ENCODE assay signal across 8 cellular contexts in genomic region chr9:136244116-136244775, GRCh38. TPM values are rescaled to one million over a fixed set of nuclear protein-coding genes. Genes with fewer than 3 reads are reported as not detected.
DNase-seq lines count a peak whose midpoint lies in the region; ATAC-seq and TF ChIP-seq lines count a peak whose summit lies in the region.

No MANE protein-coding gene starts in this region.

- no peak for TF ChIP-seq CTCF in foreskin keratinocyte (conservative IDR thresholded peaks at IDR 0.05)
- TF ChIP-seq CTCF in omental fat pad (IDR thresholded peaks at IDR 0.05), result no peak

- peak overlapping the region; percentile 62 for H3K27ac ChIP-seq in foreskin keratinocyte

- intact Hi-C loops in posterior vena cava (cut with DNase I), result no loop called here

- ATAC-seq in foreskin keratinocyte (no peak), omental fat pad (ENCODE audit: low FRiP score) (no peak)

- DNase-seq in Daoy (ENCODE audit: low read depth) (peak; percentile 53), HT-29 (ENCODE audit: low spot score) (peak; percentile 14), foreskin keratinocyte (no peak), posterior vena cava (ENCODE audit: low spot score) (no peak), HuH-7.5 (ENCODE audit: low spot score) (no peak), omental fat pad (ENCODE audit: low spot score) (no peak)
- DNase-seq in activated CD8-positive, alpha-beta memory T cell treated with anti-CD3 and anti-CD28 coated beads for 24 hours, result peak; percentile 75
- DNase-seq in stimulated activated CD4-positive, alpha-beta T cell treated with anti-CD3 and anti-CD28 coated beads, TNF-alpha, amount 100 ng/mL, for 48 hours (ENCODE audit: low read depth in 3 of 3), result peak; percentile 48 to 66 (median 60)

- H3K27me3 ChIP-seq in foreskin keratinocyte, result peaks cover 33% of the 10 kb centered on the region

- H3K4me1 ChIP-seq in foreskin keratinocyte, result peaks cover 9% of the 10 kb centered on the region

RNA-seq across cellular contexts. Expression of gene QSOX2, which starts 1.4 kb away (rescaled TPM):
- total RNA-seq in Daoy (2014; rRNA removed; shearing (Covaris generic)), result 25.8 and 30.3 TPM in 2 replicates
- 31.7 and 34.5 TPM in 2 replicates for total RNA-seq in HT-29 (2014; rRNA removed; shearing (Covaris generic))
- 11.9 and 13.6 TPM in 2 replicates for total RNA-seq in foreskin keratinocyte
- polyA plus RNA-seq in foreskin keratinocyte, result 6.4 and 7.0 TPM in 2 replicates
- 1 to 10 TPM; 5.8 to 6.6 TPM for total RNA-seq in posterior vena cava
- total RNA-seq in omental fat pad, result 10 to 100 TPM in 1 of 4 donors, 1 to 10 TPM in 3; 5.6 to 18.5 (median 6.6) TPM

RNA-seq across cellular contexts. Expression of gene LHX3, which starts 39.3 kb away (rescaled TPM):
- not detected in 2 replicates for total RNA-seq in Daoy (2014; rRNA removed; shearing (Covaris generic))
- not detected in 2 replicates for total RNA-seq in HT-29 (2014; rRNA removed; shearing (Covaris generic))
- total RNA-seq in foreskin keratinocyte (not detected in 2 replicates), posterior vena cava (not detected), omental fat pad (not detected)
- polyA plus RNA-seq in foreskin keratinocyte, result not detected in 2 replicates

RNA-seq across cellular contexts. Expression of gene CCDC187, which starts 59.6 kb away (rescaled TPM):
- not detected in 2 replicates for total RNA-seq in Daoy (2014; rRNA removed; shearing (Covaris generic))
- total RNA-seq in HT-29 (2014; rRNA removed; shearing (Covaris generic)), result 2.5 TPM in 2 replicates
- total RNA-seq in foreskin keratinocyte (0.03 TPM in 1 of 2 replicates, not detected in the other), posterior vena cava (not detected), omental fat pad (not detected)
- polyA plus RNA-seq in foreskin keratinocyte, result 0.01 and 0.03 TPM in 2 replicates

Comparison
In these comparisons a context has a peak if more than half of its experiments do, and no peak if none do; other contexts are left out.
1. DNase-seq: peak in Daoy (single experiment), HT-29 (single experiment), activated CD8-positive, alpha-beta memory T cell treated with anti-CD3 and anti-CD28 coated beads for 24 hours (single experiment) and stimulated activated CD4-positive, alpha-beta T cell treated with anti-CD3 and anti-CD28 coated beads, TNF-alpha, amount 100 ng/mL, for 48 hours (3 of 3); none in foreskin keratinocyte (0 of 2), posterior vena cava (single experiment), HuH-7.5 (single experiment) and omental fat pad (single experiment).